In the genomic region with DNA sequence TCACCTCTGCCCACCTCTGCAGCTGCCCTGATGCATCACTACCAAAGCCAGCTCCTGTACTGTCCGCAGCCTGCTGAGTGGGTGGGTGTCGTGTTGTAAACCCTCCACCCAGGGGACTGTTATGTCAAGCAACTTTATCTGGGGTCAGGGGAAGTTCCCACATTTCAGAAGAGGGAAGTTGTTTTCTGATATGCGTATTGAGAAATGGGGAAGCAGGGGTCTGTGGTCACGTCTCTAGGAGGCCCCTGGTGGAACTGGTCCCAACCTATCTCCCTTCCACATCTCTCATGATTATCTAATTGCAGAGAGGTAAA, we compare ENCODE assay signal across 16 cellular contexts. TPM values are rescaled to one million over a fixed set of nuclear protein-coding genes. Genes with fewer than 3 reads are reported as not detected.
DNase-seq lines count a peak whose midpoint lies in the region; ATAC-seq and TF ChIP-seq lines count a peak whose summit lies in the region.
"Had no signal": no experiment of that assay in that cellular context is flagged by ENCODE, and none has a peak within 500 bp of the region (broad histone marks: within the 10 kb centered on the region; RNA-seq: fewer than 3 reads in every experiment).

No MANE protein-coding gene starts in this region.

- H3K27ac ChIP-seq in Peyer's patch (peak overlapping the region in 1 of 4 donors; percentile 72), left lung (peak overlapping the region in 1 of 2 donors; percentile 68), left ventricle myocardium inferior (replicated peaks) (no peak overlapping the region)
- H3K27ac ChIP-seq: epithelial cell of prostate, heart left ventricle, RWPE1, VCaP had no signal

- H3K4me3 ChIP-seq in Peyer's patch = no peak overlapping the region
- H3K4me3 ChIP-seq in left lung = no peak overlapping the region
- no peak overlapping the region for H3K4me3 ChIP-seq in left ventricle myocardium inferior
- H3K4me3 ChIP-seq: heart left ventricle had no signal

- no peaks in the 10 kb centered on the region for H3K36me3 ChIP-seq in Peyer's patch
- no peaks in the 10 kb centered on the region for H3K36me3 ChIP-seq in left lung
- H3K36me3 ChIP-seq in left ventricle myocardium inferior = no peaks in the 10 kb centered on the region
- H3K36me3 ChIP-seq: heart left ventricle had no signal

- TF ChIP-seq POLR2A in Peyer's patch (IDR thresholded peaks at IDR 0.05) = no peak

- intact Hi-C loops in left lung (cut with DNase I) = no loop called here
- intact Hi-C loops in left ventricle myocardium inferior (cut with micrococcal nuclease) = no loop called here

- in situ Hi-C loops in G401 (cut with HindIII; ENCODE audit: low sequenced_read_pairs) = no loop called here

- TF ChIP-seq CTCF in GM20000 (IDR thresholded peaks at IDR 0.05; ENCODE audit: extremely low read depth, missing control alignments) (no peak), Peyer's patch (IDR thresholded peaks at IDR 0.05) (no peak), left lung (IDR thresholded peaks at IDR 0.05) (no peak), left ventricle myocardium inferior (IDR thresholded peaks at IDR 0.05; ENCODE audit: borderline replicate concordance) (no peak)

- ATAC-seq in left lung (peak; percentile 25), GM19395 (IDR thresholded peaks at IDR 0.05; ENCODE audit: unreplicated experiment) (no peak)
- ATAC-seq: left cardiac atrium had no signal

- DNase-seq in AML-193 (lab: John Stamatoyannopoulos, UW) (peak; percentile 75 to 84), GM20000 (ENCODE audit: low spot score) (peak; percentile 59), Peyer's patch (peak in 2 of 3 donors; percentile 57 to 80), left lung (peak in 1 of 2 donors; percentile 42), left ventricle myocardium inferior (no peak), G401 (ENCODE audit: low spot score) (no peak)
- DNase-seq in activated CD4-positive, alpha-beta T cell treated with anti-CD3 and anti-CD28 coated beads for 48 hours = no peak
- DNase-seq: activated naive CD8-positive, alpha-beta T cell treated with anti-CD3 and anti-CD28 coated beads, Interleukin-2, amount 10 ng/mL, durations not matched to agents 7 days and 5 days; left cardiac atrium; small intestine had no signal

- H3K27me3 ChIP-seq in Peyer's patch (no peaks in the 10 kb centered on the region), left lung (no peaks in the 10 kb centered on the region), left ventricle myocardium inferior (ENCODE audit: low read depth) (peaks cover 10% of the 10 kb centered on the region)

- H3K9me3 ChIP-seq in Peyer's patch (no peaks in the 10 kb centered on the region), left lung (peaks cover 0 to 4% of the 10 kb centered on the region in 2 donors), left ventricle myocardium inferior (replicated peaks) (peaks cover 10% of the 10 kb centered on the region)

- H3K4me1 ChIP-seq in Peyer's patch = peaks cover 0 to 8% (median 4%) of the 10 kb centered on the region in 4 donors
- peaks cover 0 to 49% of the 10 kb centered on the region in 2 donors for H3K4me1 ChIP-seq in left lung
- H3K4me1 ChIP-seq in left ventricle myocardium inferior = no peaks in the 10 kb centered on the region

RNA-seq across cellular contexts. Expression of a gene that starts 31.2 kb away (rescaled TPM):
- total RNA-seq in Peyer's patch (10 to 100 TPM in 1 of 4 donors, 1 to 10 TPM in 1, not detected in 2; 1.3 to 12.4 TPM), left lung (under 1 TPM in 1 of 2 donors, not detected in 1; 0.16 TPM), left ventricle myocardium inferior (not detected)
- total RNA-seq in G401 (2014; rRNA removed; shearing (Covaris generic)) = not detected in 2 replicates
- total RNA-seq: left cardiac atrium, MCF 10A had no signal

RNA-seq across cellular contexts. Expression of a gene that starts 42.2 kb away (rescaled TPM):
- total RNA-seq in Peyer's patch = 100 to 1,000 TPM; 275 to 432 (median 358) TPM
- 100 to 1,000 TPM; 112 to 125 TPM for total RNA-seq in left lung
- 501 TPM for total RNA-seq in left ventricle myocardium inferior
- total RNA-seq in G401 (2014; rRNA removed; shearing (Covaris generic)) = 287 and 394 TPM in 2 replicates

Comparison
In these comparisons a context has a peak if more than half of its experiments do, and no peak if none do; other contexts are left out.
1. DNase-seq: peak in AML-193 (2 of 2), GM20000 (single experiment) and Peyer's patch (2 of 3); none in left ventricle myocardium inferior (single experiment), G401 (single experiment) and activated CD4-positive, alpha-beta T cell treated with anti-CD3 and anti-CD28 coated beads for 48 hours (single experiment).